Comparison of ENCODE assay signal across 8 cellular contexts in genomic region chr3:128095222-128095703, GRCh38. TPM values are rescaled to one million over a fixed set of nuclear protein-coding genes. Genes with fewer than 3 reads are reported as not detected.
DNase-seq lines count a peak whose midpoint lies in the region; ATAC-seq, FAIRE-seq and TF ChIP-seq lines count a peak whose summit lies in the region.

No MANE protein-coding gene starts in this region.

- FAIRE-seq in A549 (lab: Jason Lieb, UNC), result no peak

- peak; percentile 59 for TF ChIP-seq CTCF in A549 (IDR thresholded peaks at IDR 0.05)

- TF ChIP-seq RAD21 in A549 (conservative IDR thresholded peaks at IDR 0.05 in 1 of 2, IDR thresholded peaks at IDR 0.05 in 1 of 2), result peak; percentile 58 to 59

- TF ChIP-seq POLR2A in A549 (IDR thresholded peaks at IDR 0.05; ENCODE audit: low read length), result no peak

- no peaks in the 10 kb centered on the region for H3K9me3 ChIP-seq in A549

- no peak for TF ChIP-seq EP300 in A549 (IDR thresholded peaks at IDR 0.05)

- WGBS in A549 (ENCODE audit: missing lambda C conversion rate), result 77% methylated on average over 6 of the region's 6 CpGs

- H3K4me2 ChIP-seq in A549, result no peak overlapping the region

- POLR2A ChIA-PET in A549 (lab: Yijun Ruan, JAX), result interaction anchor here (1.1 kb wide), 1 partner anchor 29 kb away, joined by 4 read pairs; the partner anchor contains the start of gene RUVBL1

- peak; percentile 69 to 71 for DNase-seq in A549 (ENCODE audit: low read depth in 1 of 2, low spot score in 1 of 2)
- DNase-seq in NCI-H524 (lab: John Stamatoyannopoulos, UW), result peak; percentile 45 to 85
- DNase-seq in activated CD4-positive, alpha-beta T cell treated with anti-CD3 and anti-CD28 coated beads, Interleukin-2, amount 50 U/mL, for 48 hours, result peak; percentile 80 to 84
- peak; percentile 74 for DNase-seq in effector CD4-positive, alpha-beta T cell
- DNase-seq in medulla oblongata (ENCODE audit: extremely low spot score), result peak; percentile 92
- DNase-seq in stimulated activated CD8-positive, alpha-beta memory T cell treated with anti-CD3 and anti-CD28 coated beads, Interleukin-15, amount 100 ng/mL, for 48 hours (ENCODE audit: low read depth in 2 of 2), result peak; percentile 48

- ATAC-seq in A549 (peak; percentile 99), GM18498 (IDR thresholded peaks at IDR 0.05; ENCODE audit: unreplicated experiment) (peak; percentile 83), HG03108 (IDR thresholded peaks at IDR 0.05; ENCODE audit: unreplicated experiment) (peak; percentile 83)

- H3K27ac ChIP-seq in A549, result peak overlapping the region; percentile 38 to 66; a peak in 5 of 6 replicates

- no peak overlapping the region for H3K4me3 ChIP-seq in A549

- H3K4me1 ChIP-seq in A549, result peaks cover 33% of the 10 kb centered on the region

- CTCF ChIA-PET in A549 (lab: Yijun Ruan, JAX), result interaction anchor here (0.6 to 2.4 kb wide), 20 partner anchors 8 to 590 kb away, joined by 3 to 9 read pairs (median 4); partner anchors contain the start of gene RUVBL1

TF ChIP-seq in A549, 52 proteins besides CTCF, POLR2A, EP300 and RAD21:
- TF ChIP-seq ZFP36 (IDR thresholded peaks at IDR 0.05; ENCODE audit: borderline replicate concordance, partially characterized antibody), result no peak
- peak; percentile 53; the same call in 2 of the 3 replicates for TF ChIP-seq SMC3 (IDR thresholded peaks at IDR 0.05)

RNA-seq across cellular contexts. Expression of gene RUVBL1, which starts 28.3 kb away (rescaled TPM):
- polyA plus RNA-seq in A549 (2011; rRNA removed) (117 and 144 TPM in 2 replicates), A549 (2017; fragmentation: RNase III; extraction: RNeasy Plus Mini Kit Qiagen cat#74134 plus additional on column Dnase treatment) (105 to 117 TPM (median 105 TPM) in 3 replicates)
- polyA plus RNA-seq in A549 (2012; cell fraction: cytosol; rRNA removed), result 143 and 167 TPM in 2 replicates
- polyA plus RNA-seq in A549 (2012; cell fraction: nucleus; rRNA removed), result 81.4 and 82.4 TPM in 2 replicates
- polyA minus RNA-seq in A549 (2011; rRNA and poly(A)+ RNA removed), result 95.8 and 106 TPM in 2 replicates

RNA-seq across cellular contexts. Expression of gene SEC61A1, which starts 43.0 kb away (rescaled TPM):
- polyA plus RNA-seq in A549 (2011; rRNA removed), result 172 and 180 TPM in 2 replicates
- 56.5 and 74.7 TPM in 2 replicates for polyA plus RNA-seq in A549 (2012; cell fraction: cytosol; rRNA removed)
- 124 and 128 TPM in 2 replicates for polyA plus RNA-seq in A549 (2012; cell fraction: nucleus; rRNA removed)
- 93.5 to 96.4 TPM (median 96.2 TPM) in 3 replicates for polyA plus RNA-seq in A549 (2017; fragmentation: RNase III; extraction: RNeasy Plus Mini Kit Qiagen cat#74134 plus additional on column Dnase treatment)
- polyA minus RNA-seq in A549 (2011; rRNA and poly(A)+ RNA removed), result 224 and 251 TPM in 2 replicates

RNA-seq across cellular contexts. Expression of gene EEFSEC, which starts 58.0 kb away (rescaled TPM):
- polyA plus RNA-seq in A549 (2011; rRNA removed) (6.9 and 7.5 TPM in 2 replicates), A549 (2017; fragmentation: RNase III; extraction: RNeasy Plus Mini Kit Qiagen cat#74134 plus additional on column Dnase treatment) (6.4 to 7.3 TPM (median 6.8 TPM) in 3 replicates)
- polyA plus RNA-seq in A549 (2012; cell fraction: cytosol; rRNA removed), result 10.8 and 14.2 TPM in 2 replicates
- polyA plus RNA-seq in A549 (2012; cell fraction: nucleus; rRNA removed), result 16.9 and 23.9 TPM in 2 replicates
- polyA minus RNA-seq in A549 (2011; rRNA and poly(A)+ RNA removed), result 10.8 and 12.4 TPM in 2 replicates
